Comparison of ENCODE assay signal across 23 cellular contexts in the genomic region with DNA sequence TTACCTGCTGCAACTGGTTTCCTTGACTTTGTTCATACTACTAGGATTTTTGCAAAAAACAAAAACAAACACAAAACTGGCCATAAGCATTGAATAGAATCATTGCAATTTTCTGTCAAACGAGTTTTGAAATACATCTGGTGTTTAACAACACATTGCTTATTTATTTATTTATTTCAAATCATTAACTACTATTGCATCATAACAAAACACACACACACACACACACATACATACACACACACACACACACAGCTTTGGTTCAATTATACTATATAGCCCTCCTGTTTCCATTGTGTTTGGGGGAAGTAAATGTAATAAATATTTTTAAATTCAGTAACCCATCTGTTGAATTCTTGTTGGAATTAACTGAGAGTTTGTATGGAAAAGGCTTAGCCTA. TPM values are rescaled to one million over a fixed set of nuclear protein-coding genes. Genes with fewer than 3 reads are reported as not detected.
DNase-seq lines count a peak whose midpoint lies in the region; ATAC-seq, FAIRE-seq and TF ChIP-seq lines count a peak whose summit lies in the region.
"Had no signal": no experiment of that assay in that cellular context is flagged by ENCODE, and none has a peak within 500 bp of the region (broad histone marks: within the 10 kb centered on the region; RNA-seq: fewer than 3 reads in every experiment).

No MANE protein-coding gene starts in this region.

- no peak overlapping the region for H2BK15ac ChIP-seq in IMR-90 (ENCODE audit: low read depth, low read length)

- in situ Hi-C loops in IMR-90 (cut with MboI; ENCODE audit: low sequenced_read_pairs): no loop called here
- in situ Hi-C loops in K562 (cut with MboI): no loop called here
- in situ Hi-C loops in HepG2 (cut with HindIII; ENCODE audit: extremely low pct_ligation_motif_present, low pct_unique_long_range_greater_than_20kb): no loop called here

- no peak for DNase-seq in IMR-90
- no peak for DNase-seq in K562 (ENCODE audit: extremely low read depth in 1 of 4, low spot score in 3 of 4)
- DNase-seq in HepG2 (ENCODE audit: low spot score): no peak
- no peak for DNase-seq in C1 segment of cervical spinal cord (lab: John Stamatoyannopoulos, UW)
- DNase-seq: 8988T; ACHN; BE2C; Caco-2; Calu3; CD4-positive, alpha-beta T cell; CD8-positive, alpha-beta T cell; DMS79 treated with DMSO at 0.1 percent for 48 hours had no signal

- peaks cover 7% of the 10 kb centered on the region for H3K9me3 ChIP-seq in IMR-90 (ENCODE audit: control insufficient read depth, insufficient read depth, low read length)
- no peaks in the 10 kb centered on the region for H3K9me3 ChIP-seq in K562 (replicated peaks; ENCODE audit: control insufficient read depth, insufficient read depth, low read depth, low read length)
- H3K9me3 ChIP-seq in HepG2 (ENCODE audit: low read length): peaks cover 44% of the 10 kb centered on the region
- H3K9me3 ChIP-seq: BE2C, BLaER1, Caco-2 had no signal

- TF ChIP-seq CTCF in IMR-90 (conservative IDR thresholded peaks at IDR 0.05; ENCODE audit: low read depth, low read length) (no peak), K562 (IDR thresholded peaks at IDR 0.05 in 2 of 3, conservative IDR thresholded peaks at IDR 0.05 in 1 of 3; ENCODE audit: insufficient read depth in 2 of 3, low read depth in 1 of 3, low read length in 3 of 3) (no peak), HepG2 (CRISPR knock-in tag; IDR thresholded peaks at IDR 0.05) (no peak)

- dilution Hi-C loops in IMR-90 (cut with HindIII; ENCODE audit: low sequenced_read_pairs, unreplicated experiment): no loop called here

- H3K9me1 ChIP-seq in IMR-90 (ENCODE audit: insufficient read depth, low read length): no peaks in the 10 kb centered on the region
- no peaks in the 10 kb centered on the region for H3K9me1 ChIP-seq in K562 (ENCODE audit: control insufficient read depth, insufficient read depth, low read length)

- no peak overlapping the region for H4K8ac ChIP-seq in IMR-90 (ENCODE audit: low read depth in 2 of 2, low read length in 2 of 2)

- no peak overlapping the region for H2BK5ac ChIP-seq in IMR-90 (ENCODE audit: low read depth, low read length, poor library complexity, severe bottlenecking)

- no TSS peak for BruUV-seq in IMR-90 (replicated peaks; lab: Mats Ljungman, UMichigan)
- no TSS peak for BruUV-seq in K562 (replicated peaks; lab: Mats Ljungman, UMichigan)
- no TSS peak for BruUV-seq in HepG2 (replicated peaks; lab: Mats Ljungman, UMichigan)

- H3K27ac ChIP-seq in IMR-90 (ENCODE audit: insufficient read depth, low read length) (no peak overlapping the region), K562 (ENCODE audit: extremely low read depth, low read depth, low read length) (no peak overlapping the region), HepG2 (ENCODE audit: extremely low read length, insufficient read depth, low read length) (no peak overlapping the region)
- H3K27ac ChIP-seq: BLaER1, C4-2B had no signal

- H3K4ac ChIP-seq in IMR-90 (ENCODE audit: low read depth, low read length): no peak overlapping the region

- POLR2A ChIA-PET in IMR-90 (lab: Charles Lee; ENCODE audit: unreplicated experiment) (no interaction called here), K562 (lab: Yijun Ruan, JAX) (no interaction called here), HepG2 (lab: Yijun Ruan, JAX) (no interaction called here)

- TF ChIP-seq RAD21 in IMR-90 (IDR thresholded peaks at IDR 0.05; ENCODE audit: low read length) (no peak), K562 (CRISPR knock-in tag; conservative IDR thresholded peaks at IDR 0.05 in 1 of 2, IDR thresholded peaks at IDR 0.05 in 1 of 2) (no peak), HepG2 (CRISPR knock-in tag; IDR thresholded peaks at IDR 0.05) (no peak)

- H2BK20ac ChIP-seq in IMR-90 (ENCODE audit: low read depth, low read length): no peak overlapping the region

- TF ChIP-seq EP300 in K562 (IDR thresholded peaks at IDR 0.05; ENCODE audit: low read length) (no peak), HepG2 (IDR thresholded peaks at IDR 0.05; ENCODE audit: low read depth in 2 of 2, low read length in 2 of 2) (no peak), HepG2 (CRISPR knock-in tag; IDR thresholded peaks at IDR 0.05; ENCODE audit: borderline replicate concordance) (no peak)

- intact Hi-C loops in IMR-90 (cut with micrococcal nuclease) (no loop called here), K562 (cut with micrococcal nuclease) (no loop called here), HepG2 (cut with micrococcal nuclease; ENCODE audit: unreplicated experiment) (no loop called here)

- no peak overlapping the region for H2AK9ac ChIP-seq in IMR-90 (replicated peaks; ENCODE audit: low read depth, low read length, poor library complexity)

- H3K9ac ChIP-seq in IMR-90 (ENCODE audit: low read depth, low read length) (no peak overlapping the region), K562 (ENCODE audit: insufficient read depth in 1 of 2, low read depth in 2 of 2, low read length in 2 of 2) (no peak overlapping the region), HepG2 (ENCODE audit: insufficient read depth, low read depth, low read length) (no peak overlapping the region)
- H3K9ac ChIP-seq: BLaER1 had no signal

- H3K27me3 ChIP-seq in IMR-90 (ENCODE audit: control insufficient read depth, insufficient read depth, low read length) (no peaks in the 10 kb centered on the region), K562 (ENCODE audit: control insufficient read depth in 2 of 2, insufficient read depth in 2 of 2, low read length in 2 of 2) (no peaks in the 10 kb centered on the region), HepG2 (ENCODE audit: control insufficient read depth in 1 of 2, insufficient read depth in 2 of 2, low read length in 2 of 2) (no peaks in the 10 kb centered on the region)
- H3K27me3 ChIP-seq: BE2C, BLaER1 had no signal

- H3K79me2 ChIP-seq in K562 (ENCODE audit: control insufficient read depth, insufficient read depth, low read length) (no peaks in the 10 kb centered on the region), HepG2 (ENCODE audit: insufficient read depth, low read length) (no peaks in the 10 kb centered on the region)

- no peak overlapping the region for H3K23ac ChIP-seq in IMR-90 (ENCODE audit: low read depth, low read length)

- no peak overlapping the region for H2BK120ac ChIP-seq in IMR-90 (ENCODE audit: low read depth, low read length)

- H3K4me2 ChIP-seq in IMR-90 (ENCODE audit: low read depth, low read length) (no peak overlapping the region), K562 (ENCODE audit: insufficient read depth, low read length) (no peak overlapping the region), HepG2 (ENCODE audit: low read depth, low read length) (no peak overlapping the region)
- H3K4me2 ChIP-seq: BLaER1 had no signal

- H4K20me1 ChIP-seq in IMR-90 (ENCODE audit: insufficient read depth, low read length): no peaks in the 10 kb centered on the region
- no peaks in the 10 kb centered on the region for H4K20me1 ChIP-seq in K562 (replicated peaks; ENCODE audit: control insufficient read depth, insufficient read depth, low read length)
- H4K20me1 ChIP-seq in HepG2 (ENCODE audit: insufficient read depth, low read length): no peaks in the 10 kb centered on the region

- ATAC-seq in IMR-90 (ENCODE audit: low read depth) (no peak), K562 (no peak), HepG2 (no peak), SK-N-SH treated with all-trans-retinoic acid at 6 μM for 48 hours (no peak)
- ATAC-seq: CD8-positive, alpha-beta T cell; GM12878 had no signal

- no peak overlapping the region for H3K18ac ChIP-seq in IMR-90 (ENCODE audit: low read depth, low read length)

- H3K14ac ChIP-seq in IMR-90 (replicated peaks; ENCODE audit: low read depth, low read length): no peak overlapping the region

- H3K4me3 ChIP-seq in IMR-90 (ENCODE audit: insufficient read depth, low read depth, low read length) (no peak overlapping the region), K562 (no peak overlapping the region), HepG2 (replicated peaks in 1 of 3; ENCODE audit: insufficient read depth in 1 of 3, low read depth in 2 of 3, low read length in 3 of 3) (no peak overlapping the region)
- H3K4me3 ChIP-seq: BLaER1, GM12878 had no signal

- CTCF ChIA-PET in IMR-90 (lab: Yijun Ruan, JAX) (no interaction called here), K562 (lab: Yijun Ruan, JAX; ENCODE audit: low intra/inter-chr PET ratio) (no interaction called here), HepG2 (lab: Yijun Ruan, JAX; ENCODE audit: low intra/inter-chr PET ratio, low total read pairs) (no interaction called here)

- no peak overlapping the region for H4K5ac ChIP-seq in IMR-90 (ENCODE audit: low read depth, low read length)

- no peaks in the 10 kb centered on the region for H3K4me1 ChIP-seq in IMR-90 (ENCODE audit: control insufficient read depth, insufficient read depth, low read length)
- H3K4me1 ChIP-seq in K562 (replicated peaks in 1 of 2; ENCODE audit: control insufficient read depth in 2 of 2, insufficient read depth in 2 of 2, low read length in 2 of 2): no peaks in the 10 kb centered on the region
- no peaks in the 10 kb centered on the region for H3K4me1 ChIP-seq in HepG2 (ENCODE audit: insufficient read depth, low read length)
- H3K4me1 ChIP-seq: BE2C, Caco-2 had no signal

- H3K79me1 ChIP-seq in IMR-90 (ENCODE audit: low read depth in 1 of 2, low read length in 2 of 2): no peaks in the 10 kb centered on the region

- H2AK5ac ChIP-seq in IMR-90 (ENCODE audit: low read depth, low read length): no peak overlapping the region

- H3K36me3 ChIP-seq in IMR-90 (ENCODE audit: control insufficient read depth, insufficient read depth, low read length): no peaks in the 10 kb centered on the region
- no peaks in the 10 kb centered on the region for H3K36me3 ChIP-seq in K562 (ENCODE audit: control insufficient read depth, insufficient read depth, low read length)
- H3K36me3 ChIP-seq in HepG2 (replicated peaks in 1 of 2; ENCODE audit: control insufficient read depth in 1 of 2, insufficient read depth in 2 of 2, low read length in 2 of 2): no peaks in the 10 kb centered on the region
- H3K36me3 ChIP-seq: BE2C had no signal

- H2AFZ ChIP-seq in IMR-90 (replicated peaks; ENCODE audit: low read length, poor library complexity) (no peak overlapping the region), K562 (ENCODE audit: low read depth, low read length) (no peak overlapping the region), HepG2 (ENCODE audit: low read length) (no peak overlapping the region)

- no peak overlapping the region for H3K56ac ChIP-seq in IMR-90 (ENCODE audit: extremely low read depth, insufficient read depth, low read length)

- no CpG with 5 or more reads among the region's 1 CpG for WGBS in IMR-90 (ENCODE audit: extremely low coverage in 2 of 2, insufficient read length in 1 of 2), 2 experiments
- WGBS in K562 (ENCODE audit: insufficient coverage, low coverage, missing lambda C conversion rate): 4% methylated on average over 1 of the region's 1 CpG
- WGBS in HepG2 (ENCODE audit: low lambda C conversion rate): 0% methylated on average over 1 of the region's 1 CpG

- H4K91ac ChIP-seq in IMR-90 (ENCODE audit: insufficient read depth, low read depth, low read length): no peak overlapping the region

- FAIRE-seq in K562 (lab: Jason Lieb, UNC) (no peak), HepG2 (lab: Jason Lieb, UNC) (no peak)
- FAIRE-seq: A204.1, D721Med, G401.6, GM12878, GM12892, GM18507 had no signal

- TF ChIP-seq POLR2A in IMR-90 (IDR thresholded peaks at IDR 0.05; ENCODE audit: low read depth, low read length) (no peak), K562 (conservative IDR thresholded peaks at IDR 0.05) (no peak), HepG2 (IDR thresholded peaks at IDR 0.05; ENCODE audit: insufficient read depth in 1 of 2, low read depth in 2 of 2, low read length in 2 of 2) (no peak)

RNA-seq across cellular contexts. Expression of a gene that starts 43.8 kb away (rescaled TPM):
- not detected in 2 replicates for total RNA-seq in IMR-90 (2012; rRNA removed)
- not detected in 2 replicates for polyA plus RNA-seq in IMR-90 (2012; rRNA removed)
- not detected in 2 replicates for polyA plus RNA-seq in IMR-90 (2012; cell fraction: cytosol; rRNA removed)
- polyA plus RNA-seq in IMR-90 (2012; cell fraction: nucleus; rRNA removed; ENCODE audit: low replicate concordance): not detected in 2 replicates
- total RNA-seq in K562 (2011; cell fraction: chromatin; rRNA removed; ENCODE audit: low replicate concordance): not detected in 2 replicates
- total RNA-seq in K562 (2011; cell fraction: nucleolus; rRNA removed): not detected in 2 replicates
- not detected in 2 replicates for total RNA-seq in K562 (2011; cell fraction: nucleoplasm; rRNA removed)
- not detected in 2 replicates for total RNA-seq in K562 (2014; rRNA removed)
- not detected in 2 replicates for total RNA-seq in K562 (2014; rRNA removed; fragmentation: Illumina TruSeq; extraction: Trizol)
- not detected in 2 replicates for total RNA-seq in K562 (2015; rRNA removed; fragmentation: Illumina TruSeq; extraction: Trizol)
- not detected in 2 replicates for total RNA-seq in K562 (2021)
- polyA plus RNA-seq in K562 (2011; rRNA removed): not detected in 2 replicates
- polyA plus RNA-seq in K562 (2011; cell fraction: cytosol; rRNA removed): not detected in 2 replicates
- not detected in 2 replicates for polyA plus RNA-seq in K562 (2011; cell fraction: nucleus; rRNA removed)
- polyA plus RNA-seq in K562 (2012): not detected in 2 replicates
- polyA plus RNA-seq in K562 (2014; fragmentation: Illumina TruSeq; extraction: Trizol): not detected in 2 replicates
- not detected for polyA plus RNA-seq in K562 (2014; fragmentation: Nextera tagmentation; extraction: Ambion mirVana)
- not detected in 2 replicates for polyA plus RNA-seq in K562 (2014; rRNA removed)
- not detected in 2 replicates for polyA minus RNA-seq in K562 (2011; rRNA and poly(A)+ RNA removed)
- not detected in 2 replicates for polyA minus RNA-seq in K562 (2011; cell fraction: cytosol; rRNA and poly(A)+ RNA removed)
- not detected in 2 replicates for polyA minus RNA-seq in K562 (2011; cell fraction: nucleus; rRNA and poly(A)+ RNA removed)
- not detected in 2 replicates for total RNA-seq in HepG2 (2016; rRNA removed; fragmentation: Illumina TruSeq; extraction: Trizol)
- total RNA-seq in HepG2 (2016; cell fraction: cytosol; rRNA removed; fragmentation: Illumina TruSeq; extraction: Trizol; ENCODE audit: low read depth): not detected in 2 replicates
- not detected in 2 replicates for total RNA-seq in HepG2 (2016; cell fraction: insoluble cytoplasmic fraction; rRNA removed; fragmentation: Illumina TruSeq; extraction: Trizol)
- not detected in 2 replicates for total RNA-seq in HepG2 (2016; cell fraction: membrane; rRNA removed; fragmentation: Illumina TruSeq; extraction: Trizol)
- total RNA-seq in HepG2 (2016; cell fraction: nucleus; rRNA removed; fragmentation: Illumina TruSeq; extraction: Trizol): not detected in 2 replicates
- not detected in 2 replicates for polyA plus RNA-seq in HepG2 (2011; rRNA removed)
- polyA plus RNA-seq in HepG2 (2011; cell fraction: cytosol; rRNA removed): not detected in 2 replicates
- not detected in 2 replicates for polyA plus RNA-seq in HepG2 (2011; cell fraction: nucleus; rRNA removed)
- not detected in 2 replicates for polyA plus RNA-seq in HepG2 (2012)
- polyA plus RNA-seq in HepG2 (2016; cell fraction: cytosol; fragmentation: Illumina TruSeq; extraction: Trizol; ENCODE audit: low read depth): not detected in 2 replicates
- not detected in 2 replicates for polyA plus RNA-seq in HepG2 (2016; cell fraction: insoluble cytoplasmic fraction; fragmentation: Illumina TruSeq; extraction: Trizol; ENCODE audit: low read depth)
- polyA plus RNA-seq in HepG2 (2016; cell fraction: membrane; fragmentation: Illumina TruSeq; extraction: Trizol; ENCODE audit: low read depth): not detected in 2 replicates
- polyA plus RNA-seq in HepG2 (2016; cell fraction: nucleus; fragmentation: Illumina TruSeq; extraction: Trizol; ENCODE audit: insufficient read depth, low read depth): not detected in 2 replicates
- not detected in 2 replicates for polyA minus RNA-seq in HepG2 (2011; rRNA and poly(A)+ RNA removed; ENCODE audit: low replicate concordance)
- not detected in 2 replicates for polyA minus RNA-seq in HepG2 (2011; cell fraction: cytosol; rRNA and poly(A)+ RNA removed)
- polyA minus RNA-seq in HepG2 (2011; cell fraction: nucleus; rRNA and poly(A)+ RNA removed): not detected in 2 replicates
- total RNA-seq: A673; CD4-positive, alpha-beta T cell; CD8-positive, alpha-beta T cell had no signal
- polyA plus RNA-seq: AG04450 had no signal
